12 cellular contexts compared by ENCODE assay signal in the genomic region with DNA sequence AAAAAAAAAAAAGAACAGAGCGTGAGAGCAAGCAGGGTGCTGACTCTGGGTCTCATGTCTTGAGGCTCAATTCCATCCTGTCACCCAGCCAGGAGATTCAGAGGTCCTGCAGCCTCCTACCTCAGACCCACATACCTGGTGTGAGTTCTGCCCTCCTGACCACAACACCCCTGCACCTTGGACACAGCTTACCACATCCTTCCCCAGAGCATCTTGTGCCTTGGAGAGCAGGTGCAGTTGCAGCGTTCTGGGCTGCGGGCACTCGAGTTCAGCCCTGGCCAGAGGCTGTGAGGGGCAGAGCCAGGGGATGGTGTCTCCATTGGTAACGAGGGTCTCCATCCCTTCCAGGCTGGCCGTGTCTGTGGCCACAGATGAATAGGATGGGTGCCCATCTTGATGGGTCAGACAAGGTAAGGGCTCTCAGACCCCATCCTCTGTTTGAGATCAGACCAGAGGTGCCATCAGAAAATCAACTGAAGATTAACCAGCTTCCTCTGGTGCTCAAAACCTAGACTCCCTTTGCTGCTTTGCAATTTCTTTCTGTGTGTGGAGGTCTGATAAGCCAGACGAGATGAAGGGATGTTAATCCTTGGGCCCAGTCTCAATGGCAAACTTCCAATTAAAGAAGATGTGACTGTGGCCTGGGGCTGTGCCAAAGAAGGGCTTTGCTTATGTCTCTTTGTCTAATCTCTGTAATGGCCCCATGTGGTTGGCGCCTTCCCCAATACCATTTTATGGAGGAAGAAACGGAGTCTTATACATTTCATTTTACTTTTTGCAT. TPM values are rescaled to one million over a fixed set of nuclear protein-coding genes. Genes with fewer than 3 reads are reported as not detected.
A peak's percentile ranks its signal among the peaks of the same experiment; 100 is the strongest.
DNase-seq lines count a peak whose midpoint lies in the region; ATAC-seq and TF ChIP-seq lines count a peak whose summit lies in the region.
"Had no signal": no experiment of that assay in that cellular context is flagged by ENCODE, and none has a peak within 500 bp of the region (broad histone marks: within the 10 kb centered on the region; RNA-seq: fewer than 3 reads in every experiment).

No MANE protein-coding gene starts in this region.

- no peaks in the 10 kb centered on the region for H3K9me3 Mint-ChIP-seq in T-helper 2 cell treated with Interferon-gamma antibody and Interleukin-4, amounts not matched to agents 5 μg/mL and 100 μg/mL, for 36 hours
- no peaks in the 10 kb centered on the region for H3K9me3 Mint-ChIP-seq in endothelial cell (ENCODE audit: unreplicated experiment)
- H3K9me3 Mint-ChIP-seq: WTC11 had no signal

- peaks cover 9% of the 10 kb centered on the region for H3K36me3 Mint-ChIP-seq in T-helper 2 cell treated with Interferon-gamma antibody and Interleukin-4, amounts not matched to agents 5 μg/mL and 100 μg/mL, for 36 hours (ENCODE audit: low read depth)
- H3K36me3 Mint-ChIP-seq in endothelial cell (ENCODE audit: low read depth, unreplicated experiment) = no peaks in the 10 kb centered on the region
- H3K36me3 Mint-ChIP-seq: WTC11 had no signal

- H3K4me3 Mint-ChIP-seq in T-helper 2 cell treated with Interferon-gamma antibody and Interleukin-4, amounts not matched to agents 5 μg/mL and 100 μg/mL, for 36 hours = peak overlapping the region; percentile 31
- H3K4me3 Mint-ChIP-seq in endothelial cell (ENCODE audit: unreplicated experiment) = no peak overlapping the region
- H3K4me3 Mint-ChIP-seq: WTC11 had no signal

- H3K27ac Mint-ChIP-seq in T-helper 2 cell treated with Interferon-gamma antibody and Interleukin-4, amounts not matched to agents 5 μg/mL and 100 μg/mL, for 36 hours = peak overlapping the region; percentile 96
- peak overlapping the region; percentile 99 for H3K27ac Mint-ChIP-seq in endothelial cell (ENCODE audit: unreplicated experiment)
- H3K27ac Mint-ChIP-seq: WTC11 had no signal

- H3K27me3 Mint-ChIP-seq in T-helper 2 cell treated with Interferon-gamma antibody and Interleukin-4, amounts not matched to agents 5 μg/mL and 100 μg/mL, for 36 hours (ENCODE audit: low read depth) = no peaks in the 10 kb centered on the region
- peaks cover 10% of the 10 kb centered on the region for H3K27me3 Mint-ChIP-seq in endothelial cell (ENCODE audit: unreplicated experiment)

- no peak for ATAC-seq in HG03045 (IDR thresholded peaks at IDR 0.05; ENCODE audit: unreplicated experiment)
- no peak for ATAC-seq in GM21825 (IDR thresholded peaks at IDR 0.05; ENCODE audit: unreplicated experiment)
- no peak for ATAC-seq in HG02852 (IDR thresholded peaks at IDR 0.05; ENCODE audit: unreplicated experiment)
- ATAC-seq: left lung, WTC11 had no signal

- TF ChIP-seq CTCF in endothelial cell (IDR thresholded peaks at IDR 0.05; ENCODE audit: unreplicated experiment) = no peak

- peaks cover 81% of the 10 kb centered on the region for H3K4me1 Mint-ChIP-seq in T-helper 2 cell treated with Interferon-gamma antibody and Interleukin-4, amounts not matched to agents 5 μg/mL and 100 μg/mL, for 36 hours (ENCODE audit: low read depth)
- H3K4me1 Mint-ChIP-seq in endothelial cell (ENCODE audit: unreplicated experiment) = peaks cover 20% of the 10 kb centered on the region
- H3K4me1 Mint-ChIP-seq: WTC11 had no signal

- peak; percentile 61 for DNase-seq in activated CD8-positive, alpha-beta memory T cell treated with anti-CD3 and anti-CD28 coated beads for 24 hours
- no peak for DNase-seq in activated CD8-positive, alpha-beta memory T cell treated with anti-CD3 and anti-CD28 coated beads, Interleukin-2, amount 50 U/mL, for 4 hours
- DNase-seq in T-helper 2 cell treated with Interferon-gamma antibody and Interleukin-4, amounts not matched to agents 5 μg/mL and 100 μg/mL, for 36 hours (ENCODE audit: low spot score) = no peak
- DNase-seq in endothelial cell (ENCODE audit: low spot score) = no peak
- peak; percentile 40 for DNase-seq in stimulated activated CD8-positive, alpha-beta memory T cell treated with anti-CD3 and anti-CD28 coated beads, Interleukin-4, amount 100 ng/mL, for 48 hours
- DNase-seq: left lung, NCI-H2029 had no signal

RNA-seq across cellular contexts. Expression of a gene that starts 14.7 kb away (rescaled TPM):
- 0.56 TPM for total RNA-seq in endothelial cell (ENCODE audit: unreplicated experiment)
- total RNA-seq: cardiac muscle cell had no signal

Comparison
In these comparisons a context has a peak if more than half of its experiments do, and no peak if none do; other contexts are left out.
1. DNase-seq: peak in activated CD8-positive, alpha-beta memory T cell treated with anti-CD3 and anti-CD28 coated beads for 24 hours (single experiment) and stimulated activated CD8-positive, alpha-beta memory T cell treated with anti-CD3 and anti-CD28 coated beads, Interleukin-4, amount 100 ng/mL, for 48 hours (single experiment); none in activated CD8-positive, alpha-beta memory T cell treated with anti-CD3 and anti-CD28 coated beads, Interleukin-2, amount 50 U/mL, for 4 hours (single experiment), T-helper 2 cell treated with Interferon-gamma antibody and Interleukin-4, amounts not matched to agents 5 μg/mL and 100 μg/mL, for 36 hours (single experiment) and endothelial cell (single experiment).